ENCODE assay signal across 9 cellular contexts in the genomic region with DNA sequence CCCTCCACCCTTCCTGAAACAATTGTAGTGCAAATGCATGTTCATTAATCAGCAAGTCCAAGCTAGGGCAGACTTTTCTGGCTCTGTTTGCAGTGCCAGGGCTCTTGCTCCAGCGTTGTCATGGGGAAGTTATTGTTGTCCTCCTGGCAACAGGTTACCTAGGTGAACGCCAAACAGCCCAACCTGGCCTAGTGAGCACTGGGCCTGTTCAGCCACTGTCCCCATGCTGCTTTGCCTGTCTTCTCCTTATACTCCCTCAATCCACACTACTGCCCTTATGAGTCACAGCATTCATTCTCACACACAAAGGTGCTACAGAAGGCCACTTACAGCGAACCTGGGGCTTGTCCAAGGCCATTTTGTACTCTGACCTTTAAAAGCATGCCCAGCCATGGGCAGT. TPM values are rescaled to one million over a fixed set of nuclear protein-coding genes. Genes with fewer than 3 reads are reported as not detected.
DNase-seq lines count a peak whose midpoint lies in the region; ATAC-seq lines count a peak whose summit lies in the region.
"Had no signal": no experiment of that assay in that cellular context is flagged by ENCODE, and none has a peak within 500 bp of the region (broad histone marks: within the 10 kb centered on the region; RNA-seq: fewer than 3 reads in every experiment).

No MANE protein-coding gene starts in this region.

- peaks cover 12% of the 10 kb centered on the region for H3K4me1 Mint-ChIP-seq in stimulated activated naive CD8-positive, alpha-beta T cell treated with anti-CD3 and anti-CD28 coated beads, Interleukin-15, amount 100 ng/mL, for 72 hours

- DNase-seq in stimulated activated naive CD8-positive, alpha-beta T cell treated with anti-CD3 and anti-CD28 coated beads, Interleukin-15, amount 100 ng/mL, for 72 hours: no peak
- no peak for DNase-seq in stimulated activated naive CD8-positive, alpha-beta T cell treated with anti-CD3 and anti-CD28 coated beads, Interleukin-15, Interleukin-2, amounts not matched to agents 100 U/mL and 50 U/mL, for 24 hours
- DNase-seq in caudate nucleus (lab: John Stamatoyannopoulos, UW): peak in 33 of 61 donors; percentile 3 to 75 (median 26)
- peak; percentile 87 for DNase-seq in left lobe of liver (ENCODE audit: low spot score)
- DNase-seq in activated CD4-positive, alpha-beta T cell treated with anti-CD3 and anti-CD28 coated beads for 48 hours: no peak
- DNase-seq in NCI-H1694 (lab: John Stamatoyannopoulos, UW): no peak
- DNase-seq: NCI-H1694 treated with DMSO at 0.1 percent for 48 hours had no signal

- H3K27ac Mint-ChIP-seq in stimulated activated naive CD8-positive, alpha-beta T cell treated with anti-CD3 and anti-CD28 coated beads, Interleukin-15, amount 100 ng/mL, for 72 hours: peak overlapping the region in 1 of 2 donors; percentile 6

- no peaks in the 10 kb centered on the region for H3K9me3 Mint-ChIP-seq in stimulated activated naive CD8-positive, alpha-beta T cell treated with anti-CD3 and anti-CD28 coated beads, Interleukin-15, amount 100 ng/mL, for 72 hours

- peak; percentile 27 for ATAC-seq in stimulated activated naive CD8-positive, alpha-beta T cell treated with anti-CD3 and anti-CD28 coated beads, Interleukin-15, amount 100 ng/mL, for 72 hours
- ATAC-seq in stimulated activated naive CD8-positive, alpha-beta T cell treated with anti-CD3 and anti-CD28 coated beads, Interleukin-15, Interleukin-2, amounts not matched to agents 100 U/mL and 50 U/mL, for 24 hours: no peak
- ATAC-seq in left lobe of liver (peak; percentile 86), GM19351 (IDR thresholded peaks at IDR 0.05; ENCODE audit: unreplicated experiment) (no peak), GM19328 (IDR thresholded peaks at IDR 0.05; ENCODE audit: unreplicated experiment) (no peak)

- H3K27ac ChIP-seq in caudate nucleus (ENCODE audit: low read depth, low read length): no peak overlapping the region

- H3K4me3 Mint-ChIP-seq in stimulated activated naive CD8-positive, alpha-beta T cell treated with anti-CD3 and anti-CD28 coated beads, Interleukin-15, amount 100 ng/mL, for 72 hours: no peak overlapping the region

- H3K27me3 Mint-ChIP-seq in stimulated activated naive CD8-positive, alpha-beta T cell treated with anti-CD3 and anti-CD28 coated beads, Interleukin-15, amount 100 ng/mL, for 72 hours: no peaks in the 10 kb centered on the region

RNA-seq across cellular contexts. Expression of a gene that starts 34.6 kb away (rescaled TPM):
- 11.6 TPM for total RNA-seq in left lobe of liver

Comparison
In these comparisons a context has a peak if more than half of its experiments do, and no peak if none do; other contexts are left out.
1. ATAC-seq: peak in stimulated activated naive CD8-positive, alpha-beta T cell treated with anti-CD3 and anti-CD28 coated beads, Interleukin-15, amount 100 ng/mL, for 72 hours (single experiment) and left lobe of liver (single experiment); none in stimulated activated naive CD8-positive, alpha-beta T cell treated with anti-CD3 and anti-CD28 coated beads, Interleukin-15, Interleukin-2, amounts not matched to agents 100 U/mL and 50 U/mL, for 24 hours (single experiment), GM19351 (single experiment) and GM19328 (single experiment).
2. DNase-seq: peak in caudate nucleus (33 of 61) and left lobe of liver (single experiment); none in stimulated activated naive CD8-positive, alpha-beta T cell treated with anti-CD3 and anti-CD28 coated beads, Interleukin-15, amount 100 ng/mL, for 72 hours (0 of 2), stimulated activated naive CD8-positive, alpha-beta T cell treated with anti-CD3 and anti-CD28 coated beads, Interleukin-15, Interleukin-2, amounts not matched to agents 100 U/mL and 50 U/mL, for 24 hours (single experiment), activated CD4-positive, alpha-beta T cell treated with anti-CD3 and anti-CD28 coated beads for 48 hours (single experiment) and NCI-H1694 (single experiment).